1 cellular context compared by ENCODE assay signal in the genomic region with DNA sequence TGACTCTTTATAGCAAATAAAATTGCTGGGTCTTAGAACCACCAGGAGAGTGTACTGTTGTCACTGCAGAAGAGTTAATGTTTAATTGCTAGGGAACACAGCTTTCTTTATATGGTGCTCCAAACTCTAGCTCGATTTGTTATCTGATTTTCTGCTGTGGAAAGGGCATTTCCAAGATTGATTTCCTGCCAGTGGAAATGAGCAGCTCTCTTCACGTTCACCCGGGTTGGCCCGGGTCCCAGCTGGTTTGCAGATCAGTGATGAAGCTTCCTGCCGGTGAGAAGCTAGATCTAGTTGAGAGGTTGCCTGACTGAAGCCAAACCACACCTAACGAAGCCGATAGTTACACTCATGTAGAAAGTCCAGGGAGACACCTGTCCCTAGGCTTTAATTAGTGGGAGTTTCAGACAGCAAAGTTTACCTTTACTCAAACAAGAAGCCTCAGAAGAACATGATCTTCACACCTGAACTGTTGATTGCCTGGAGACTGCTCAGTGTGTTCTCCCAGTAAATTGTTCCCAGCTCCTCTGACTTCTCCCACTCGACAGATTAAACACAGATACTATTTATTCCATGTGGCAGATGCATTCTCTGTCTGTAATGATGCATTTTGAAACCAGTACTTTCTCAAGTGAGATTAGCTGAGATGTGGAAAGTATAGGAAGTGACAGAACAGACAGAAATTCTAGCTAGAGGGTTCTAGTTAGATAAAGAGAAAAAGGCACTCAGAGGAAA.
A peak's percentile ranks its signal among the peaks of the same experiment; 100 is the strongest.
TF ChIP-seq lines count a peak whose summit lies in the region.

No MANE protein-coding gene starts in this region.

TF ChIP-seq in HepG2, 621 proteins besides CTCF, POLR2A, EP300 and RAD21 (continued from another document and continues in another):
- TF ChIP-seq, protein P1, sequence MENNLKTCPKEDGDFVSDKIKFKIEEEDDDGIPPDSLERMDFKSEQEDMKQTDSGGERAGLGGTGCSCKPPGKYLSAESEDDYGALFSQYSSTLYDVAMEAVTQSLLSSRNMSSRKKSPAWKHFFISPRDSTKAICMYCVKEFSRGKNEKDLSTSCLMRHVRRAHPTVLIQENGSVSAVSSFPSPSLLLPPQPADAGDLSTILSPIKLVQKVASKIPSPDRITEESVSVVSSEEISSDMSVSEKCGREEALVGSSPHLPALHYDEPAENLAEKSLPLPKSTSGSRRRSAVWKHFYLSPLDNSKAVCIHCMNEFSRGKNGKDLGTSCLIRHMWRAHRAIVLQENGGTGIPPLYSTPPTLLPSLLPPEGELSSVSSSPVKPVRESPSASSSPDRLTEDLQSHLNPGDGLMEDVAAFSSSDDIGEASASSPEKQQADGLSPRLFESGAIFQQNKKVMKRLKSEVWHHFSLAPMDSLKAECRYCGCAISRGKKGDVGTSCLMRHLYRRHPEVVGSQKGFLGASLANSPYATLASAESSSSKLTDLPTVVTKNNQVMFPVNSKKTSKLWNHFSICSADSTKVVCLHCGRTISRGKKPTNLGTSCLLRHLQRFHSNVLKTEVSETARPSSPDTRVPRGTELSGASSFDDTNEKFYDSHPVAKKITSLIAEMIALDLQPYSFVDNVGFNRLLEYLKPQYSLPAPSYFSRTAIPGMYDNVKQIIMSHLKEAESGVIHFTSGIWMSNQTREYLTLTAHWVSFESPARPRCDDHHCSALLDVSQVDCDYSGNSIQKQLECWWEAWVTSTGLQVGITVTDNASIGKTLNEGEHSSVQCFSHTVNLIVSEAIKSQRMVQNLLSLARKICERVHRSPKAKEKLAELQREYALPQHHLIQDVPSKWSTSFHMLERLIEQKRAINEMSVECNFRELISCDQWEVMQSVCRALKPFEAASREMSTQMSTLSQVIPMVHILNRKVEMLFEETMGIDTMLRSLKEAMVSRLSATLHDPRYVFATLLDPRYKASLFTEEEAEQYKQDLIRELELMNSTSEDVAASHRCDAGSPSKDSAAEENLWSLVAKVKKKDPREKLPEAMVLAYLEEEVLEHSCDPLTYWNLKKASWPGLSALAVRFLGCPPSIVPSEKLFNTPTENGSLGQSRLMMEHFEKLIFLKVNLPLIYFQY (CRISPR knock-in tag; IDR thresholded peaks at IDR 0.05; ENCODE audit: borderline replicate concordance) = peak; percentile 52; the same call in 1 of the 2 replicates
- TF ChIP-seq ZBTB21 (CRISPR knock-in tag; IDR thresholded peaks at IDR 0.05) = no peak
- no peak for TF ChIP-seq ZBTB8A (CRISPR knock-in tag; IDR thresholded peaks at IDR 0.05; ENCODE audit: borderline replicate concordance, low read depth)
- no peak for TF ChIP-seq NR2C2 (CRISPR knock-in tag; IDR thresholded peaks at IDR 0.05; ENCODE audit: borderline replicate concordance)
- TF ChIP-seq SP5 (CRISPR knock-in tag; IDR thresholded peaks at IDR 0.05; ENCODE audit: borderline replicate concordance, low read depth) = no peak
- 0 out of 2 replicates have a peak, but pooled peaks have one; percentile 33 for TF ChIP-seq GABPB1 (CRISPR knock-in tag; IDR thresholded peaks at IDR 0.05)
- peak; percentile 89; the same call in 1 of the 2 replicates for TF ChIP-seq ZFP36L1 (CRISPR knock-in tag; IDR thresholded peaks at IDR 0.05)
- peak; percentile 79 for TF ChIP-seq PHF21A (CRISPR knock-in tag; IDR thresholded peaks at IDR 0.05)
- TF ChIP-seq YEATS2 (CRISPR knock-in tag; IDR thresholded peaks at IDR 0.05; ENCODE audit: borderline replicate concordance) = no peak; the same call in 1 of the 2 replicates
- no peak for TF ChIP-seq PLSCR1 (CRISPR knock-in tag; IDR thresholded peaks at IDR 0.05; ENCODE audit: borderline replicate concordance)
- TF ChIP-seq, protein P2, sequence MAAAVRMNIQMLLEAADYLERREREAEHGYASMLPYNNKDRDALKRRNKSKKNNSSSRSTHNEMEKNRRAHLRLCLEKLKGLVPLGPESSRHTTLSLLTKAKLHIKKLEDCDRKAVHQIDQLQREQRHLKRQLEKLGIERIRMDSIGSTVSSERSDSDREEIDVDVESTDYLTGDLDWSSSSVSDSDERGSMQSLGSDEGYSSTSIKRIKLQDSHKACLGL (CRISPR knock-in tag; IDR thresholded peaks at IDR 0.05) = no peak
- no peak for TF ChIP-seq ZNF251 (CRISPR knock-in tag; IDR thresholded peaks at IDR 0.05)
- TF ChIP-seq PRPF4 (IDR thresholded peaks at IDR 0.05; ENCODE audit: low read depth, low read length, poor library complexity, severe bottlenecking) = no peak
- TF ChIP-seq HCFC1 (IDR thresholded peaks at IDR 0.05; ENCODE audit: low read depth, low read length) = no peak
- TF ChIP-seq, protein P3, sequence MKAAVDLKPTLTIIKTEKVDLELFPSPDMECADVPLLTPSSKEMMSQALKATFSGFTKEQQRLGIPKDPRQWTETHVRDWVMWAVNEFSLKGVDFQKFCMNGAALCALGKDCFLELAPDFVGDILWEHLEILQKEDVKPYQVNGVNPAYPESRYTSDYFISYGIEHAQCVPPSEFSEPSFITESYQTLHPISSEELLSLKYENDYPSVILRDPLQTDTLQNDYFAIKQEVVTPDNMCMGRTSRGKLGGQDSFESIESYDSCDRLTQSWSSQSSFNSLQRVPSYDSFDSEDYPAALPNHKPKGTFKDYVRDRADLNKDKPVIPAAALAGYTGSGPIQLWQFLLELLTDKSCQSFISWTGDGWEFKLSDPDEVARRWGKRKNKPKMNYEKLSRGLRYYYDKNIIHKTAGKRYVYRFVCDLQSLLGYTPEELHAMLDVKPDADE (CRISPR knock-in tag; IDR thresholded peaks at IDR 0.05) = no peak
- TF ChIP-seq HOXA5 (CRISPR knock-in tag; IDR thresholded peaks at IDR 0.05) = 0 out of 2 replicates have a peak, but pooled peaks have one; percentile 8
- no peak for TF ChIP-seq ZNF576 (CRISPR knock-in tag; IDR thresholded peaks at IDR 0.05)
- no peak for TF ChIP-seq NR2F6 (IDR thresholded peaks at IDR 0.05)
- peak; percentile 58; the same call in 1 of the 2 replicates for TF ChIP-seq NR2F6 (CRISPR knock-in tag; IDR thresholded peaks at IDR 0.05)
- TF ChIP-seq ZNF549 (CRISPR knock-in tag; IDR thresholded peaks at IDR 0.05) = no peak
- no peak for TF ChIP-seq MYPOP (CRISPR knock-in tag; IDR thresholded peaks at IDR 0.05)
- TF ChIP-seq, protein P4, sequence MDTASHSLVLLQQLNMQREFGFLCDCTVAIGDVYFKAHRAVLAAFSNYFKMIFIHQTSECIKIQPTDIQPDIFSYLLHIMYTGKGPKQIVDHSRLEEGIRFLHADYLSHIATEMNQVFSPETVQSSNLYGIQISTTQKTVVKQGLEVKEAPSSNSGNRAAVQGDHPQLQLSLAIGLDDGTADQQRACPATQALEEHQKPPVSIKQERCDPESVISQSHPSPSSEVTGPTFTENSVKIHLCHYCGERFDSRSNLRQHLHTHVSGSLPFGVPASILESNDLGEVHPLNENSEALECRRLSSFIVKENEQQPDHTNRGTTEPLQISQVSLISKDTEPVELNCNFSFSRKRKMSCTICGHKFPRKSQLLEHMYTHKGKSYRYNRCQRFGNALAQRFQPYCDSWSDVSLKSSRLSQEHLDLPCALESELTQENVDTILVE (CRISPR knock-in tag; IDR thresholded peaks at IDR 0.05) = no peak
- no peak for TF ChIP-seq ZSCAN22 (CRISPR knock-in tag; IDR thresholded peaks at IDR 0.05)
- TF ChIP-seq ZFP37 (CRISPR knock-in tag; IDR thresholded peaks at IDR 0.05; ENCODE audit: borderline replicate concordance) = no peak
- TF ChIP-seq STAT6 (CRISPR knock-in tag; IDR thresholded peaks at IDR 0.05; ENCODE audit: borderline replicate concordance) = 0 out of 2 replicates have a peak, but pooled peaks have one; percentile 68
- TF ChIP-seq ZNF160 (CRISPR knock-in tag; IDR thresholded peaks at IDR 0.05) = no peak
- no peak for TF ChIP-seq ZC3H13 (CRISPR knock-in tag; IDR thresholded peaks at IDR 0.05)
- TF ChIP-seq, protein P5, sequence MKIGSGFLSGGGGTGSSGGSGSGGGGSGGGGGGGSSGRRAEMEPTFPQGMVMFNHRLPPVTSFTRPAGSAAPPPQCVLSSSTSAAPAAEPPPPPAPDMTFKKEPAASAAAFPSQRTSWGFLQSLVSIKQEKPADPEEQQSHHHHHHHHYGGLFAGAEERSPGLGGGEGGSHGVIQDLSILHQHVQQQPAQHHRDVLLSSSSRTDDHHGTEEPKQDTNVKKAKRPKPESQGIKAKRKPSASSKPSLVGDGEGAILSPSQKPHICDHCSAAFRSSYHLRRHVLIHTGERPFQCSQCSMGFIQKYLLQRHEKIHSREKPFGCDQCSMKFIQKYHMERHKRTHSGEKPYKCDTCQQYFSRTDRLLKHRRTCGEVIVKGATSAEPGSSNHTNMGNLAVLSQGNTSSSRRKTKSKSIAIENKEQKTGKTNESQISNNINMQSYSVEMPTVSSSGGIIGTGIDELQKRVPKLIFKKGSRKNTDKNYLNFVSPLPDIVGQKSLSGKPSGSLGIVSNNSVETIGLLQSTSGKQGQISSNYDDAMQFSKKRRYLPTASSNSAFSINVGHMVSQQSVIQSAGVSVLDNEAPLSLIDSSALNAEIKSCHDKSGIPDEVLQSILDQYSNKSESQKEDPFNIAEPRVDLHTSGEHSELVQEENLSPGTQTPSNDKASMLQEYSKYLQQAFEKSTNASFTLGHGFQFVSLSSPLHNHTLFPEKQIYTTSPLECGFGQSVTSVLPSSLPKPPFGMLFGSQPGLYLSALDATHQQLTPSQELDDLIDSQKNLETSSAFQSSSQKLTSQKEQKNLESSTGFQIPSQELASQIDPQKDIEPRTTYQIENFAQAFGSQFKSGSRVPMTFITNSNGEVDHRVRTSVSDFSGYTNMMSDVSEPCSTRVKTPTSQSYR (CRISPR knock-in tag; IDR thresholded peaks at IDR 0.05; ENCODE audit: borderline replicate concordance) = no peak
- no peak for TF ChIP-seq ZNF414 (CRISPR knock-in tag; IDR thresholded peaks at IDR 0.05)
- TF ChIP-seq, protein P6, sequence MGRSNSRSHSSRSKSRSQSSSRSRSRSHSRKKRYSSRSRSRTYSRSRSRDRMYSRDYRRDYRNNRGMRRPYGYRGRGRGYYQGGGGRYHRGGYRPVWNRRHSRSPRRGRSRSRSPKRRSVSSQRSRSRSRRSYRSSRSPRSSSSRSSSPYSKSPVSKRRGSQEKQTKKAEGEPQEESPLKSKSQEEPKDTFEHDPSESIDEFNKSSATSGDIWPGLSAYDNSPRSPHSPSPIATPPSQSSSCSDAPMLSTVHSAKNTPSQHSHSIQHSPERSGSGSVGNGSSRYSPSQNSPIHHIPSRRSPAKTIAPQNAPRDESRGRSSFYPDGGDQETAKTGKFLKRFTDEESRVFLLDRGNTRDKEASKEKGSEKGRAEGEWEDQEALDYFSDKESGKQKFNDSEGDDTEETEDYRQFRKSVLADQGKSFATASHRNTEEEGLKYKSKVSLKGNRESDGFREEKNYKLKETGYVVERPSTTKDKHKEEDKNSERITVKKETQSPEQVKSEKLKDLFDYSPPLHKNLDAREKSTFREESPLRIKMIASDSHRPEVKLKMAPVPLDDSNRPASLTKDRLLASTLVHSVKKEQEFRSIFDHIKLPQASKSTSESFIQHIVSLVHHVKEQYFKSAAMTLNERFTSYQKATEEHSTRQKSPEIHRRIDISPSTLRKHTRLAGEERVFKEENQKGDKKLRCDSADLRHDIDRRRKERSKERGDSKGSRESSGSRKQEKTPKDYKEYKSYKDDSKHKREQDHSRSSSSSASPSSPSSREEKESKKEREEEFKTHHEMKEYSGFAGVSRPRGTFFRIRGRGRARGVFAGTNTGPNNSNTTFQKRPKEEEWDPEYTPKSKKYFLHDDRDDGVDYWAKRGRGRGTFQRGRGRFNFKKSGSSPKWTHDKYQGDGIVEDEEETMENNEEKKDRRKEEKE (IDR thresholded peaks at IDR 0.05) = no peak
- TF ChIP-seq ZNF33B (CRISPR knock-in tag; IDR thresholded peaks at IDR 0.05) = no peak
- TF ChIP-seq RFXAP (CRISPR knock-in tag; IDR thresholded peaks at IDR 0.05; ENCODE audit: borderline replicate concordance) = no peak
- no peak for TF ChIP-seq BHLHE40 (IDR thresholded peaks at IDR 0.05; ENCODE audit: low read length)
- TF ChIP-seq ZNF44 (CRISPR knock-in tag; IDR thresholded peaks at IDR 0.05) = no peak
- no peak for TF ChIP-seq ZSCAN30 (CRISPR knock-in tag; IDR thresholded peaks at IDR 0.05)
- TF ChIP-seq ZNF709 (CRISPR knock-in tag; IDR thresholded peaks at IDR 0.05) = peak; percentile 39; the same call in 1 of the 2 replicates
- no peak for TF ChIP-seq CBX2 (IDR thresholded peaks at IDR 0.05; ENCODE audit: low read depth, low read length)
- TF ChIP-seq CBX2 (CRISPR knock-in tag; IDR thresholded peaks at IDR 0.05; ENCODE audit: low read depth) = no peak
